15 cellular contexts compared by ENCODE assay signal in genomic region chr1:54859687-54860391, GRCh38. TPM values are rescaled to one million over a fixed set of nuclear protein-coding genes. Genes with fewer than 3 reads are reported as not detected.
DNase-seq lines count a peak whose midpoint lies in the region; ATAC-seq, FAIRE-seq and TF ChIP-seq lines count a peak whose summit lies in the region.
"Had no signal": no experiment of that assay in that cellular context is flagged by ENCODE, and none has a peak within 500 bp of the region (broad histone marks: within the 10 kb centered on the region; RNA-seq: fewer than 3 reads in every experiment).

No MANE protein-coding gene starts in this region.

- FAIRE-seq in urothelium cell line (lab: Jason Lieb, UNC): no peak

- peaks cover 15% of the 10 kb centered on the region for H3K36me3 Mint-ChIP-seq in T-helper 17 cell (ENCODE audit: low read depth)
- peaks cover 36% of the 10 kb centered on the region for H3K36me3 Mint-ChIP-seq in glutamatergic neuron (ENCODE audit: unreplicated experiment)

- DNase-seq in stimulated activated naive CD8-positive, alpha-beta T cell treated with anti-CD3 and anti-CD28 coated beads, Interleukin-15, amount 100 ng/mL, for 72 hours: no peak
- no peak for DNase-seq in stimulated activated naive CD8-positive, alpha-beta T cell treated with anti-CD3 and anti-CD28 coated beads, Interleukin-15, Interleukin-2, amounts not matched to agents 100 U/mL and 50 U/mL, for 24 hours
- DNase-seq in T-helper 17 cell (no peak), glutamatergic neuron (no peak), urothelium cell line (ENCODE audit: low spot score) (no peak)
- no peak for DNase-seq in stimulated activated CD8-positive, alpha-beta memory T cell treated with anti-CD3 and anti-CD28 coated beads, Interleukin-4, amount 100 ng/mL, for 48 hours
- DNase-seq: lower lobe of right lung; NK-92 treated with Interleukin-12 subunit alpha and Interleukin-12 subunit beta, amount 100 ng/mL, for 24 hours; nucleus accumbens; stimulated activated CD4-positive, alpha-beta T cell treated with anti-CD3 and anti-CD28 coated beads, Interleukin-12 subunit alpha, Interleukin-12 subunit beta, amount 100 ng/mL, for 4 hours had no signal

- no peaks in the 10 kb centered on the region for H3K9me3 ChIP-seq in T-helper 17 cell (ENCODE audit: control insufficient read depth, low read length, poor library complexity, severe bottlenecking)
- H3K9me3 ChIP-seq: lower lobe of right lung, tibial nerve had no signal

- H3K4me1 Mint-ChIP-seq in stimulated activated naive CD8-positive, alpha-beta T cell treated with anti-CD3 and anti-CD28 coated beads, Interleukin-15, amount 100 ng/mL, for 72 hours: no peaks in the 10 kb centered on the region
- H3K4me1 Mint-ChIP-seq in T-helper 17 cell: peaks cover 6% of the 10 kb centered on the region
- peaks cover 4% of the 10 kb centered on the region for H3K4me1 Mint-ChIP-seq in glutamatergic neuron (ENCODE audit: low read depth, unreplicated experiment)
- H3K4me1 Mint-ChIP-seq: activated naive CD4-positive, alpha-beta T cell treated with anti-CD3 and anti-CD28 coated beads, Interleukin-2, amount 50 U/mL, for 24 hours had no signal

- peak overlapping the region; percentile 1 to 3 for H3K27ac Mint-ChIP-seq in stimulated activated naive CD8-positive, alpha-beta T cell treated with anti-CD3 and anti-CD28 coated beads, Interleukin-15, amount 100 ng/mL, for 72 hours
- H3K27ac Mint-ChIP-seq in T-helper 17 cell: peak overlapping the region; percentile 29
- H3K27ac Mint-ChIP-seq in glutamatergic neuron (ENCODE audit: unreplicated experiment): peak overlapping the region; percentile 23
- H3K27ac Mint-ChIP-seq: activated naive CD4-positive, alpha-beta T cell treated with anti-CD3 and anti-CD28 coated beads, Interleukin-2, amount 50 U/mL, for 24 hours had no signal

- ATAC-seq in stimulated activated naive CD8-positive, alpha-beta T cell treated with anti-CD3 and anti-CD28 coated beads, Interleukin-15, amount 100 ng/mL, for 72 hours: no peak
- ATAC-seq in stimulated activated naive CD8-positive, alpha-beta T cell treated with anti-CD3 and anti-CD28 coated beads, Interleukin-15, Interleukin-2, amounts not matched to agents 100 U/mL and 50 U/mL, for 24 hours: no peak
- ATAC-seq in T-helper 17 cell: no peak
- ATAC-seq in HG03565 (IDR thresholded peaks at IDR 0.05; ENCODE audit: unreplicated experiment): no peak
- ATAC-seq in GM19023 (IDR thresholded peaks at IDR 0.05; ENCODE audit: unreplicated experiment): no peak
- ATAC-seq: esophagus mucosa, lower lobe of right lung had no signal

- no peak for TF ChIP-seq CTCF in glutamatergic neuron (IDR thresholded peaks at IDR 0.05; ENCODE audit: partially characterized antibody, unreplicated experiment)

- H3K4me3 Mint-ChIP-seq in stimulated activated naive CD8-positive, alpha-beta T cell treated with anti-CD3 and anti-CD28 coated beads, Interleukin-15, amount 100 ng/mL, for 72 hours: no peak overlapping the region
- no peak overlapping the region for H3K4me3 Mint-ChIP-seq in T-helper 17 cell
- H3K4me3 Mint-ChIP-seq in glutamatergic neuron (ENCODE audit: unreplicated experiment): no peak overlapping the region
- H3K4me3 Mint-ChIP-seq: activated naive CD4-positive, alpha-beta T cell treated with anti-CD3 and anti-CD28 coated beads, Interleukin-2, amount 50 U/mL, for 24 hours had no signal

- H3K27me3 Mint-ChIP-seq in stimulated activated naive CD8-positive, alpha-beta T cell treated with anti-CD3 and anti-CD28 coated beads, Interleukin-15, amount 100 ng/mL, for 72 hours: no peaks in the 10 kb centered on the region
- H3K27me3 Mint-ChIP-seq in T-helper 17 cell (no peaks in the 10 kb centered on the region), glutamatergic neuron (ENCODE audit: unreplicated experiment) (peaks cover 7% of the 10 kb centered on the region)
- H3K27me3 Mint-ChIP-seq: activated naive CD4-positive, alpha-beta T cell treated with anti-CD3 and anti-CD28 coated beads, Interleukin-2, amount 50 U/mL, for 24 hours had no signal

- H3K9me3 Mint-ChIP-seq in stimulated activated naive CD8-positive, alpha-beta T cell treated with anti-CD3 and anti-CD28 coated beads, Interleukin-15, amount 100 ng/mL, for 72 hours: no peaks in the 10 kb centered on the region
- peaks cover 7% of the 10 kb centered on the region for H3K9me3 Mint-ChIP-seq in glutamatergic neuron (ENCODE audit: unreplicated experiment)
- H3K9me3 Mint-ChIP-seq: activated naive CD4-positive, alpha-beta T cell treated with anti-CD3 and anti-CD28 coated beads, Interleukin-2, amount 50 U/mL, for 24 hours had no signal

RNA-seq across cellular contexts. Expression of gene DHCR24, which starts 27.2 kb away (rescaled TPM):
- total RNA-seq in T-helper 17 cell: 1 to 10 TPM; 1.6 to 2.8 TPM
- total RNA-seq in glutamatergic neuron (ENCODE audit: unreplicated experiment): 284 TPM

RNA-seq across cellular contexts. Expression of gene TTC22, which starts 58.7 kb away (rescaled TPM):
- total RNA-seq in T-helper 17 cell (10 to 100 TPM; 10.4 to 11.2 TPM), glutamatergic neuron (ENCODE audit: unreplicated experiment) (not detected)
- total RNA-seq: tibial nerve had no signal

Comparison
In these comparisons a context has a peak if more than half of its experiments do, and no peak if none do; other contexts are left out.
1. RNA of gene DHCR24, which starts 27.2 kb away (total RNA-seq): 284 TPM in glutamatergic neuron (single experiment); 1.6 to 2.8 TPM in T-helper 17 cell; every median in the first group is over 10 times any median in the second.
2. RNA of gene TTC22, which starts 58.7 kb away (total RNA-seq): 10.4 to 11.2 TPM in T-helper 17 cell; not detected in glutamatergic neuron (single experiment); every median in the first group is over 10 times any median in the second.
3. Peak in every context shown above with its lines, with median percentiles within 50 percentile points of each other: H3K27ac Mint-ChIP-seq.